Comparison of ENCODE assay signal across 1 cellular context in genomic region chr19:16040642-16041041, GRCh38.
TF ChIP-seq lines count a peak whose summit lies in the region.

No MANE protein-coding gene starts in this region.

TF ChIP-seq in IMR-90, 13 proteins besides CTCF, POLR2A, EP300 and RAD21:
- no peak for TF ChIP-seq FOS (IDR thresholded peaks at IDR 0.05; ENCODE audit: low read depth, low read length)
- TF ChIP-seq RCOR1 (IDR thresholded peaks at IDR 0.05; ENCODE audit: insufficient replicate concordance, low read length): no peak
